In the genomic region with DNA sequence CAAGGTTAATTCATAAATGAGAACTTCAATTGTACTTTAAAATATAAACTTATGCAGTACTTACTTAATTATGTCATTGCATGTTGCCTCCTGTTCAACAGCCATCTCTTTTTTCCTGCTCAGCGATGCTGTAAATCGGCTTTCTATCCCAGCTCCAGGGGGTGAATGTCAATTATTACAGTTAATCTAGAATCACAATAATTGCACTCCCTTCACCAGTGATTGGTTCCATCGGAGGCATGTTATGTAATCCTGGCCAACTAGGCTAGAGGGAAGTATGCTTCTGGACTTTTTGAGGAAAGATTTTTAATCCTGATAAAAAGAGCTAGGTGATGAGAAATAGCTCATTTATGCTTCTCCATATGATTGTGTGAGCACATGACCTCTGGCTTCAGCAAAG, we compare ENCODE assay signal across 27 cellular contexts. TPM values are rescaled to one million over a fixed set of nuclear protein-coding genes. Genes with fewer than 3 reads are reported as not detected.
"Had no signal": no experiment of that assay in that cellular context is flagged by ENCODE, and none has a peak within 500 bp of the region (broad histone marks: within the 10 kb centered on the region; RNA-seq: fewer than 3 reads in every experiment).

No MANE protein-coding gene starts in this region.

- H3K4me1 Mint-ChIP-seq: activated B cell treated with CpG ODN at 0.5 μM for 24 hours; activated CD4-positive, alpha-beta memory T cell treated with anti-CD3 and anti-CD28 coated beads, Interleukin-2, amount 10 ng/mL, durations not matched to agents 7 days and 5 days; activated CD8-positive, alpha-beta memory T cell treated with anti-CD3 and anti-CD28 coated beads, Interleukin-2, amount 10 ng/mL, durations not matched to agents 7 days and 5 days; activated naive CD8-positive, alpha-beta T cell treated with anti-CD3 and anti-CD28 coated beads for 36 hours; activated T-helper 17 cell treated with anti-CD3 and anti-CD28 coated beads, Interleukin-2, amount 50 U/mL, for 72 hours; memory B cell; naive B cell; stimulated activated memory B cell treated with anti-CD40 and anti-IgM and Interleukin-4, amounts not matched to agents 10 μg/mL and 1 μg/mL and 100 μg/mL, for 72 hours had no signal

- H3K9me3 Mint-ChIP-seq: activated B cell treated with CpG ODN at 0.5 μM for 24 hours; activated CD4-positive, alpha-beta memory T cell treated with anti-CD3 and anti-CD28 coated beads, Interleukin-2, amount 10 ng/mL, durations not matched to agents 7 days and 5 days; activated naive CD8-positive, alpha-beta T cell treated with anti-CD3 and anti-CD28 coated beads for 36 hours had no signal

- H3K27ac Mint-ChIP-seq: activated B cell treated with CpG ODN at 0.5 μM for 24 hours; activated CD4-positive, alpha-beta memory T cell treated with anti-CD3 and anti-CD28 coated beads, Interleukin-2, amount 10 ng/mL, durations not matched to agents 7 days and 5 days; activated CD8-positive, alpha-beta memory T cell treated with anti-CD3 and anti-CD28 coated beads, Interleukin-2, amount 10 ng/mL, durations not matched to agents 7 days and 5 days; activated naive CD8-positive, alpha-beta T cell treated with anti-CD3 and anti-CD28 coated beads for 36 hours; activated T-helper 17 cell treated with anti-CD3 and anti-CD28 coated beads, Interleukin-2, amount 50 U/mL, for 72 hours; dendritic cell treated with granulocyte-macrophage colony-stimulating factor and Interleukin-4, amounts not matched to agents 40 ng/mL and 50 ng/mL, for 4 days; memory B cell; naive B cell; stimulated activated memory B cell treated with anti-CD40 and anti-IgM and Interleukin-4, amounts not matched to agents 10 μg/mL and 1 μg/mL and 100 μg/mL, for 72 hours; type B pancreatic cell had no signal

- H3K36me3 ChIP-seq: cardiac muscle cell, gastrocnemius medialis, prostate gland, sigmoid colon, spleen had no signal

- H3K27ac ChIP-seq: cardiac muscle cell, gastrocnemius medialis, prostate gland, sigmoid colon, spleen, testis had no signal

- DNase-seq: activated B cell treated with CpG ODN at 0.5 μM for 24 hours; activated CD4-positive, alpha-beta memory T cell treated with anti-CD3 and anti-CD28 coated beads, Interleukin-2, amount 10 ng/mL, durations not matched to agents 7 days and 5 days; activated CD4-positive, alpha-beta T cell treated with anti-CD3 and anti-CD28 coated beads for 48 hours; activated CD8-positive, alpha-beta memory T cell treated with anti-CD3 and anti-CD28 coated beads, Interleukin-2, amount 10 ng/mL, durations not matched to agents 7 days and 5 days; activated naive CD4-positive, alpha-beta T cell; activated naive CD8-positive, alpha-beta T cell treated with anti-CD3 and anti-CD28 coated beads for 36 hours; amygdala; effector CD8-positive, alpha-beta T cell; gastrocnemius medialis; head of caudate nucleus; kidney glomerular epithelial cell; left ventricle myocardium superior; mucosa of descending colon; naive B cell; sigmoid colon; spleen; stimulated activated CD4-positive, alpha-beta T cell treated with anti-CD3 and anti-CD28 coated beads, Interleukin-4, amount 100 ng/mL, for 4 hours; testis had no signal

- H3K27me3 Mint-ChIP-seq: activated naive CD8-positive, alpha-beta T cell treated with anti-CD3 and anti-CD28 coated beads for 36 hours; dendritic cell treated with granulocyte-macrophage colony-stimulating factor and Interleukin-4, amounts not matched to agents 40 ng/mL and 50 ng/mL, for 4 days had no signal

- H3K4me1 ChIP-seq: gastrocnemius medialis, prostate gland, sigmoid colon, spleen, testis had no signal

- H3K27me3 ChIP-seq: cardiac muscle cell, gastrocnemius medialis, sigmoid colon, testis had no signal

- H3K9me3 ChIP-seq: gastrocnemius medialis, mucosa of descending colon, prostate gland, sigmoid colon, testis had no signal

- H3K36me3 Mint-ChIP-seq: activated CD8-positive, alpha-beta memory T cell treated with anti-CD3 and anti-CD28 coated beads, Interleukin-2, amount 10 ng/mL, durations not matched to agents 7 days and 5 days; activated naive CD8-positive, alpha-beta T cell treated with anti-CD3 and anti-CD28 coated beads for 36 hours; stimulated activated memory B cell treated with anti-CD40 and anti-IgM and Interleukin-4, amounts not matched to agents 10 μg/mL and 1 μg/mL and 100 μg/mL, for 72 hours; type B pancreatic cell had no signal

- H3K4me3 Mint-ChIP-seq: activated B cell treated with CpG ODN at 0.5 μM for 24 hours; activated CD4-positive, alpha-beta memory T cell treated with anti-CD3 and anti-CD28 coated beads, Interleukin-2, amount 10 ng/mL, durations not matched to agents 7 days and 5 days; activated CD8-positive, alpha-beta memory T cell treated with anti-CD3 and anti-CD28 coated beads, Interleukin-2, amount 10 ng/mL, durations not matched to agents 7 days and 5 days; activated naive CD8-positive, alpha-beta T cell treated with anti-CD3 and anti-CD28 coated beads for 36 hours; activated T-helper 17 cell treated with anti-CD3 and anti-CD28 coated beads, Interleukin-2, amount 50 U/mL, for 72 hours; dendritic cell treated with granulocyte-macrophage colony-stimulating factor and Interleukin-4, amounts not matched to agents 40 ng/mL and 50 ng/mL, for 4 days; memory B cell; naive B cell; neural crest cell; stimulated activated memory B cell treated with anti-CD40 and anti-IgM and Interleukin-4, amounts not matched to agents 10 μg/mL and 1 μg/mL and 100 μg/mL, for 72 hours; type B pancreatic cell had no signal

- ATAC-seq: activated CD8-positive, alpha-beta memory T cell treated with anti-CD3 and anti-CD28 coated beads, Interleukin-2, amount 10 ng/mL, durations not matched to agents 7 days and 5 days; activated T-helper 17 cell treated with anti-CD3 and anti-CD28 coated beads, Interleukin-2, amount 50 U/mL, for 72 hours; esophagus mucosa; gastrocnemius medialis; left ventricle myocardium superior; mucosa of descending colon; stimulated activated memory B cell treated with anti-CD40 and anti-IgM and Interleukin-4, amounts not matched to agents 10 μg/mL and 1 μg/mL and 100 μg/mL, for 72 hours had no signal

- H3K4me3 ChIP-seq: cardiac muscle cell, gastrocnemius medialis, mucosa of descending colon, prostate gland, sigmoid colon, spleen, testis had no signal

RNA-seq across cellular contexts. Expression of gene SGIP1, which starts 53.8 kb away (rescaled TPM):
- total RNA-seq: activated B cell treated with CpG ODN at 0.5 μM for 24 hours; activated CD8-positive, alpha-beta memory T cell treated with anti-CD3 and anti-CD28 coated beads, Interleukin-2, amount 10 ng/mL, durations not matched to agents 7 days and 5 days; activated naive CD8-positive, alpha-beta T cell treated with anti-CD3 and anti-CD28 coated beads for 36 hours; activated T-helper 17 cell treated with anti-CD3 and anti-CD28 coated beads, Interleukin-2, amount 50 U/mL, for 72 hours had no signal
